In genomic region chr6:132490024-132490423, GRCh38 we compare ENCODE assay signal across 11 cellular contexts. TPM values are rescaled to one million over a fixed set of nuclear protein-coding genes. Genes with fewer than 3 reads are reported as not detected.
A peak's percentile ranks its signal among the peaks of the same experiment; 100 is the strongest.
DNase-seq lines count a peak whose midpoint lies in the region; ATAC-seq and TF ChIP-seq lines count a peak whose summit lies in the region.
"Had no signal": no experiment of that assay in that cellular context is flagged by ENCODE, and none has a peak within 500 bp of the region (broad histone marks: within the 10 kb centered on the region; RNA-seq: fewer than 3 reads in every experiment).

No MANE protein-coding gene starts in this region.

- H3K9me3 ChIP-seq in stomach, result no peaks in the 10 kb centered on the region

- CTCF ChIA-PET in MCF 10A (lab: Yijun Ruan, JAX), result interaction anchor here (1.5 to 9.2 kb wide), 3 partner anchors 191 to 566 kb away, joined by 4 to 139 read pairs (median 119); no protein-coding TSS in a partner anchor

- no peak overlapping the region for H3K4me3 Mint-ChIP-seq in MCF 10A (ENCODE audit: unreplicated experiment)

- H3K4me1 Mint-ChIP-seq in MCF 10A (ENCODE audit: insufficient read depth, unreplicated experiment), result no peaks in the 10 kb centered on the region

- TF ChIP-seq EP300 in stomach (IDR thresholded peaks at IDR 0.05), result no peak

- POLR2A ChIA-PET in MCF 10A (lab: Yijun Ruan, JAX), result no interaction called here

- DNase-seq in coronary artery (ENCODE audit: low spot score) (no peak), sciatic nerve (ENCODE audit: low spot score) (no peak), MCF 10A (ENCODE audit: unreplicated experiment) (no peak), NCI-H2107 treated with DMSO at 0.1 percent for 48 hours (lab: John Stamatoyannopoulos, UW; ENCODE audit: unreplicated experiment) (no peak), AG08396 (ENCODE audit: low spot score) (no peak), stomach (no peak)
- DNase-seq: stimulated activated CD4-positive, alpha-beta T cell treated with anti-CD3 and anti-CD28 coated beads, Interleukin-4, amount 100 ng/mL, for 1 hour had no signal

- intact Hi-C loops in sciatic nerve (cut with DNase I) (no loop called here), MCF 10A (cut with micrococcal nuclease) (no loop called here), stomach (cut with DNase I; ENCODE audit: low total_unique reads) (no loop called here)

- H3K9me3 Mint-ChIP-seq in MCF 10A (ENCODE audit: unreplicated experiment), result peaks cover 9% of the 10 kb centered on the region

- H3K27ac Mint-ChIP-seq in MCF 10A (ENCODE audit: low read depth, unreplicated experiment), result no peak overlapping the region

- peaks cover 4 to 32% (median 20%) of the 10 kb centered on the region in 4 donors for H3K4me1 ChIP-seq in stomach

- H3K4me3 ChIP-seq in coronary artery, result peak overlapping the region; percentile 23
- no peak overlapping the region for H3K4me3 ChIP-seq in stomach

- H3K36me3 Mint-ChIP-seq in MCF 10A (ENCODE audit: insufficient read depth, unreplicated experiment), result no peaks in the 10 kb centered on the region

- BruUV-seq in MCF 10A (replicated peaks; lab: Mats Ljungman, UMichigan), result no TSS peak

- H3K27ac ChIP-seq in coronary artery (peak overlapping the region; percentile 17 to 58), stomach (peak overlapping the region in 2 of 5 donors; percentile 15 to 34)

- no peaks in the 10 kb centered on the region for H3K27me3 Mint-ChIP-seq in MCF 10A (ENCODE audit: insufficient read depth, unreplicated experiment)

- H3K36me3 ChIP-seq in stomach, result peaks cover 0 to 8% (median 0%) of the 10 kb centered on the region in 4 donors

- no peak for TF ChIP-seq POLR2A in stomach (IDR thresholded peaks at IDR 0.05)

- ATAC-seq in GM18511 (IDR thresholded peaks at IDR 0.05; ENCODE audit: unreplicated experiment), result peak; percentile 47
- peak; percentile 50 for ATAC-seq in HG02759 (IDR thresholded peaks at IDR 0.05; ENCODE audit: unreplicated experiment)
- peak; percentile 89 for ATAC-seq in sciatic nerve

- TF ChIP-seq CTCF in coronary artery (IDR thresholded peaks at IDR 0.05), result no peak
- no peak for TF ChIP-seq CTCF in MCF 10A (IDR thresholded peaks at IDR 0.05; ENCODE audit: unreplicated experiment)
- no peak for TF ChIP-seq CTCF in stomach (IDR thresholded peaks at IDR 0.05)

- WGBS in stomach, 5 donors, result 57 to 73% (median 68%) methylated on average over 6 of the region's 6 CpGs

- no peaks in the 10 kb centered on the region for H3K27me3 ChIP-seq in stomach

RNA-seq across cellular contexts. Expression of gene STX7, which starts 22.9 kb away (rescaled TPM):
- total RNA-seq in sciatic nerve, result 98.4 TPM
- 31.3 and 33.0 TPM in 2 replicates for total RNA-seq in MCF 10A (2022)
- total RNA-seq in stomach, result 10 to 100 TPM; 29.8 to 39.3 (median 31.5) TPM
- polyA plus RNA-seq in stomach, result 10 to 100 TPM in 2 of 3 donors, 1 to 10 TPM in 1; 8.6 to 22.9 (median 17.7) TPM

RNA-seq across cellular contexts. Expression of gene TAAR9, which starts 48.1 kb away (rescaled TPM):
- total RNA-seq in sciatic nerve (not detected), MCF 10A (2022) (not detected in 2 replicates), stomach (not detected)
- polyA plus RNA-seq in stomach, result not detected
- total RNA-seq: T-helper 1 cell treated with Interleukin-12 subunit alpha and Interleukin-12 subunit beta and Interleukin-4 antibody, amounts not matched to agents 30 ng/mL and 1 ng/mL, for 36 hours had no signal
- polyA plus RNA-seq: adipose tissue had no signal
